Comparison of ENCODE assay signal across 11 cellular contexts in genomic region chr5:164422400-164422799, GRCh38.
DNase-seq lines count a peak whose midpoint lies in the region; ATAC-seq and TF ChIP-seq lines count a peak whose summit lies in the region.
"Had no signal": no experiment of that assay in that cellular context is flagged by ENCODE, and none has a peak within 500 bp of the region (broad histone marks: within the 10 kb centered on the region; RNA-seq: fewer than 3 reads in every experiment).

No MANE protein-coding gene starts in this region.

- no peaks in the 10 kb centered on the region for H3K27me3 ChIP-seq in fibroblast of lung (ENCODE audit: control insufficient read depth, insufficient read depth, low read length)
- H3K27me3 ChIP-seq in CD4-positive, alpha-beta memory T cell (ENCODE audit: insufficient read depth, low read length): no peaks in the 10 kb centered on the region

- H3K36me3 ChIP-seq in fibroblast of lung (ENCODE audit: control insufficient read depth, insufficient read depth, low read length): no peaks in the 10 kb centered on the region
- no peaks in the 10 kb centered on the region for H3K36me3 ChIP-seq in CD4-positive, alpha-beta memory T cell (ENCODE audit: insufficient read depth, low read length)

- peak; percentile 20 to 56 for TF ChIP-seq CTCF in fibroblast of lung (conservative IDR thresholded peaks at IDR 0.05 in 1 of 2, IDR thresholded peaks at IDR 0.05 in 1 of 2; ENCODE audit: low read depth in 1 of 2, low read length in 2 of 2)
- peak; percentile 51 for TF ChIP-seq CTCF in progenitor cell of endocrine pancreas (IDR thresholded peaks at IDR 0.05; ENCODE audit: unreplicated experiment)

- no peak overlapping the region for H3K27ac ChIP-seq in fibroblast of lung (ENCODE audit: insufficient read depth, low read length)
- no peak overlapping the region for H3K27ac ChIP-seq in CD4-positive, alpha-beta memory T cell (ENCODE audit: low read depth, low read length)
- H3K27ac ChIP-seq: parathyroid adenoma had no signal

- intact Hi-C loops in CD4-positive, alpha-beta memory T cell (cut with micrococcal nuclease): no loop called here

- in situ Hi-C loops in SK-MEL-5 (cut with HindIII; ENCODE audit: low pct_unique_long_range_greater_than_20kb, low sequenced_read_pairs): no loop called here

- POLR2A ChIA-PET in naive thymus-derived CD8-positive, alpha-beta T cell (lab: Charles Lee): no interaction called here
- POLR2A ChIA-PET in CD4-positive, alpha-beta memory T cell (lab: Charles Lee; ENCODE audit: partially characterized antibody): no interaction called here

- no peaks in the 10 kb centered on the region for H3K4me1 Mint-ChIP-seq in progenitor cell of endocrine pancreas (ENCODE audit: low read depth)
- no peaks in the 10 kb centered on the region for H3K4me1 Mint-ChIP-seq in naive thymus-derived CD8-positive, alpha-beta T cell
- H3K4me1 Mint-ChIP-seq in CD4-positive, alpha-beta memory T cell: no peaks in the 10 kb centered on the region
- H3K4me1 Mint-ChIP-seq in activated T-cell treated with anti-CD3 and anti-CD28 coated beads, Interleukin-2, amount 50 U/mL, for 72 hours (ENCODE audit: low read depth): no peaks in the 10 kb centered on the region
- H3K4me1 Mint-ChIP-seq: activated naive CD4-positive, alpha-beta T cell treated with anti-CD3 and anti-CD28 coated beads, Interleukin-2, amount 50 U/mL, for 24 hours; T-cell had no signal

- DNase-seq in H4 (ENCODE audit: low spot score) (peak; percentile 10), SK-MEL-5 (ENCODE audit: low read depth, low spot score) (peak; percentile 59), fibroblast of lung (ENCODE audit: low read depth in 2 of 2) (peak in 1 of 2 donors; percentile 70), progenitor cell of endocrine pancreas (ENCODE audit: low spot score, unreplicated experiment) (no peak)
- DNase-seq in naive thymus-derived CD8-positive, alpha-beta T cell: no peak
- no peak for DNase-seq in CD4-positive, alpha-beta memory T cell
- no peak for DNase-seq in activated T-cell treated with anti-CD3 and anti-CD28 coated beads, Interleukin-2, amount 50 U/mL, for 72 hours
- DNase-seq: T-cell had no signal

- H3K4me3 ChIP-seq in fibroblast of lung (replicated peaks in 1 of 4; ENCODE audit: control extremely low read depth in 1 of 4, insufficient read depth in 1 of 4, low read depth in 3 of 4, low read length in 4 of 4): no peak overlapping the region
- no peak overlapping the region for H3K4me3 ChIP-seq in CD4-positive, alpha-beta memory T cell (ENCODE audit: low read length in 2 of 2)

- no peaks in the 10 kb centered on the region for H3K79me2 ChIP-seq in fibroblast of lung (ENCODE audit: control insufficient read depth, insufficient read depth, low read length)
- H3K79me2 ChIP-seq: parathyroid adenoma had no signal

- no peaks in the 10 kb centered on the region for H3K4me1 ChIP-seq in fibroblast of lung (ENCODE audit: control insufficient read depth, extremely low read depth, insufficient read depth, low read length)
- H3K4me1 ChIP-seq in CD4-positive, alpha-beta memory T cell (ENCODE audit: insufficient read depth, low read length): no peaks in the 10 kb centered on the region
- H3K4me1 ChIP-seq: parathyroid adenoma had no signal

- no peak overlapping the region for H3K4me3 Mint-ChIP-seq in progenitor cell of endocrine pancreas (ENCODE audit: low read depth)
- no peak overlapping the region for H3K4me3 Mint-ChIP-seq in naive thymus-derived CD8-positive, alpha-beta T cell
- H3K4me3 Mint-ChIP-seq in CD4-positive, alpha-beta memory T cell: no peak overlapping the region
- no peak overlapping the region for H3K4me3 Mint-ChIP-seq in activated T-cell treated with anti-CD3 and anti-CD28 coated beads, Interleukin-2, amount 50 U/mL, for 72 hours
- H3K4me3 Mint-ChIP-seq: activated naive CD4-positive, alpha-beta T cell treated with anti-CD3 and anti-CD28 coated beads, Interleukin-2, amount 50 U/mL, for 24 hours; T-cell had no signal

- CTCF ChIA-PET in CD4-positive, alpha-beta memory T cell (lab: Charles Lee; ENCODE audit: partially characterized antibody): no interaction called here

- H3K9me3 Mint-ChIP-seq in progenitor cell of endocrine pancreas (ENCODE audit: low read depth): peaks cover 48% of the 10 kb centered on the region
- peaks cover 9 to 57% (median 25%) of the 10 kb centered on the region in 9 donors for H3K9me3 Mint-ChIP-seq in naive thymus-derived CD8-positive, alpha-beta T cell
- H3K9me3 Mint-ChIP-seq in CD4-positive, alpha-beta memory T cell: peaks cover 5 to 38% (median 18%) of the 10 kb centered on the region in 8 donors
- H3K9me3 Mint-ChIP-seq in activated T-cell treated with anti-CD3 and anti-CD28 coated beads, Interleukin-2, amount 50 U/mL, for 72 hours: peaks cover 5 to 18% of the 10 kb centered on the region in 2 donors

- H3K9ac ChIP-seq in fibroblast of lung (ENCODE audit: insufficient read depth, low read length): no peak overlapping the region
- H3K9ac ChIP-seq: parathyroid adenoma had no signal

- H3K4me2 ChIP-seq in fibroblast of lung (ENCODE audit: extremely low read depth, insufficient read depth, low read length): no peak overlapping the region

- no peaks in the 10 kb centered on the region for H3K27me3 Mint-ChIP-seq in progenitor cell of endocrine pancreas
- H3K27me3 Mint-ChIP-seq in naive thymus-derived CD8-positive, alpha-beta T cell: no peaks in the 10 kb centered on the region
- no peaks in the 10 kb centered on the region for H3K27me3 Mint-ChIP-seq in CD4-positive, alpha-beta memory T cell
- no peaks in the 10 kb centered on the region for H3K27me3 Mint-ChIP-seq in activated T-cell treated with anti-CD3 and anti-CD28 coated beads, Interleukin-2, amount 50 U/mL, for 72 hours (ENCODE audit: low read depth)
- H3K27me3 Mint-ChIP-seq: activated naive CD4-positive, alpha-beta T cell treated with anti-CD3 and anti-CD28 coated beads, Interleukin-2, amount 50 U/mL, for 24 hours; T-cell had no signal

- H3K9me3 ChIP-seq in fibroblast of lung (ENCODE audit: control insufficient read depth, insufficient read depth, low read depth, low read length): no peaks in the 10 kb centered on the region
- H3K9me3 ChIP-seq in CD4-positive, alpha-beta memory T cell (ENCODE audit: control insufficient read depth in 1 of 2, low read length in 2 of 2): no peaks in the 10 kb centered on the region

- no peaks in the 10 kb centered on the region for H4K20me1 ChIP-seq in fibroblast of lung (ENCODE audit: control insufficient read depth, extremely low read depth, insufficient read depth, low read length)

- H2AFZ ChIP-seq in fibroblast of lung (ENCODE audit: low read length): no peak overlapping the region
- H2AFZ ChIP-seq: parathyroid adenoma had no signal

- peak overlapping the region; percentile 62 for H3K27ac Mint-ChIP-seq in progenitor cell of endocrine pancreas
- no peak overlapping the region for H3K27ac Mint-ChIP-seq in naive thymus-derived CD8-positive, alpha-beta T cell
- H3K27ac Mint-ChIP-seq in CD4-positive, alpha-beta memory T cell: no peak overlapping the region
- no peak overlapping the region for H3K27ac Mint-ChIP-seq in activated T-cell treated with anti-CD3 and anti-CD28 coated beads, Interleukin-2, amount 50 U/mL, for 72 hours
- H3K27ac Mint-ChIP-seq: activated naive CD4-positive, alpha-beta T cell treated with anti-CD3 and anti-CD28 coated beads, Interleukin-2, amount 50 U/mL, for 24 hours; T-cell had no signal

- H3K36me3 Mint-ChIP-seq in progenitor cell of endocrine pancreas (ENCODE audit: insufficient read depth): peaks cover 31% of the 10 kb centered on the region
- peaks cover 0 to 12% (median 2%) of the 10 kb centered on the region in 3 donors for H3K36me3 Mint-ChIP-seq in naive thymus-derived CD8-positive, alpha-beta T cell
- no peaks in the 10 kb centered on the region for H3K36me3 Mint-ChIP-seq in CD4-positive, alpha-beta memory T cell
- H3K36me3 Mint-ChIP-seq in activated T-cell treated with anti-CD3 and anti-CD28 coated beads, Interleukin-2, amount 50 U/mL, for 72 hours (ENCODE audit: insufficient read depth in 2 of 2): peaks cover 0 to 3% of the 10 kb centered on the region in 2 donors
- H3K36me3 Mint-ChIP-seq: activated naive CD4-positive, alpha-beta T cell treated with anti-CD3 and anti-CD28 coated beads, Interleukin-2, amount 50 U/mL, for 24 hours; T-cell had no signal

- no peak for ATAC-seq in naive thymus-derived CD8-positive, alpha-beta T cell
- ATAC-seq in activated T-cell treated with anti-CD3 and anti-CD28 coated beads, Interleukin-2, amount 50 U/mL, for 72 hours (replicated peaks in 1 of 2): no peak
- ATAC-seq: left lobe of liver, T-cell had no signal

Comparison
In these comparisons a context has a peak if more than half of its experiments do, and no peak if none do; other contexts are left out.
1. DNase-seq: peak in H4 (single experiment) and SK-MEL-5 (single experiment); none in progenitor cell of endocrine pancreas (single experiment), naive thymus-derived CD8-positive, alpha-beta T cell (0 of 10), CD4-positive, alpha-beta memory T cell (0 of 5) and activated T-cell treated with anti-CD3 and anti-CD28 coated beads, Interleukin-2, amount 50 U/mL, for 72 hours (0 of 2).